ENCODE assay signal across 20 cellular contexts in genomic region chr18:76234559-76234958, GRCh38.
DNase-seq lines count a peak whose midpoint lies in the region; ATAC-seq, FAIRE-seq and TF ChIP-seq lines count a peak whose summit lies in the region.
"Had no signal": no experiment of that assay in that cellular context is flagged by ENCODE, and none has a peak within 500 bp of the region (broad histone marks: within the 10 kb centered on the region; RNA-seq: fewer than 3 reads in every experiment).

No MANE protein-coding gene starts in this region.

- no peaks in the 10 kb centered on the region for H4K20me1 ChIP-seq in astrocyte (ENCODE audit: insufficient read depth, low read length)

- peak overlapping the region; percentile 36 for H3K4me2 ChIP-seq in astrocyte (ENCODE audit: low read length)
- H3K4me2 ChIP-seq: A549, PC-9 had no signal

- H3K36me3 Mint-ChIP-seq in astrocyte (ENCODE audit: low read depth, unreplicated experiment): no peaks in the 10 kb centered on the region
- H3K36me3 Mint-ChIP-seq in type B pancreatic cell: no peaks in the 10 kb centered on the region

- H3K4me3 ChIP-seq in astrocyte (ENCODE audit: insufficient read depth, low read depth, low read length): no peak overlapping the region
- H3K4me3 ChIP-seq: A549, PC-9, SK-N-MC had no signal

- no peaks in the 10 kb centered on the region for H3K9me3 ChIP-seq in astrocyte (ENCODE audit: insufficient read depth, low read depth, low read length)
- H3K9me3 ChIP-seq: A549, BE2C had no signal

- H3K27ac ChIP-seq in astrocyte (ENCODE audit: low read depth, low read length): no peak overlapping the region
- H3K27ac ChIP-seq: A549, PC-9, SK-N-MC had no signal

- peaks cover 15% of the 10 kb centered on the region for H3K27me3 Mint-ChIP-seq in astrocyte (ENCODE audit: low read depth, unreplicated experiment)
- H3K27me3 Mint-ChIP-seq in type B pancreatic cell: peaks cover 13% of the 10 kb centered on the region

- intact Hi-C loops in sciatic nerve (cut with DNase I): no loop called here

- H3K4me1 Mint-ChIP-seq in astrocyte (ENCODE audit: low read depth, unreplicated experiment): peaks cover 7% of the 10 kb centered on the region
- peaks cover 22% of the 10 kb centered on the region for H3K4me1 Mint-ChIP-seq in type B pancreatic cell (ENCODE audit: unreplicated experiment)

- no peaks in the 10 kb centered on the region for H3K27me3 ChIP-seq in astrocyte (ENCODE audit: insufficient read depth, low read length)
- H3K27me3 ChIP-seq: BE2C had no signal

- H3K27ac Mint-ChIP-seq in astrocyte (ENCODE audit: unreplicated experiment): no peak overlapping the region
- H3K27ac Mint-ChIP-seq in type B pancreatic cell: no peak overlapping the region

- H3K9ac ChIP-seq in astrocyte (ENCODE audit: low read length): no peak overlapping the region

- peak; percentile 46 for ATAC-seq in sciatic nerve
- ATAC-seq in GM18520 (IDR thresholded peaks at IDR 0.05; ENCODE audit: unreplicated experiment): no peak
- ATAC-seq: A549 had no signal

- no peak for FAIRE-seq in astrocyte (lab: Jason Lieb, UNC)
- FAIRE-seq: A549, H54 had no signal

- H3K9me3 Mint-ChIP-seq in astrocyte (ENCODE audit: unreplicated experiment): peaks cover 6% of the 10 kb centered on the region
- peaks cover 27% of the 10 kb centered on the region for H3K9me3 Mint-ChIP-seq in type B pancreatic cell

- H3K36me3 ChIP-seq in astrocyte (ENCODE audit: insufficient read depth, low read length): no peaks in the 10 kb centered on the region
- H3K36me3 ChIP-seq: BE2C had no signal

- no peak overlapping the region for H2AFZ ChIP-seq in astrocyte (ENCODE audit: low read depth, low read length)
- H2AFZ ChIP-seq: PC-9 had no signal

- TF ChIP-seq CTCF in astrocyte (IDR thresholded peaks at IDR 0.05; ENCODE audit: insufficient read depth, low read depth, low read length) (no peak), type B pancreatic cell (conservative IDR thresholded peaks at IDR 0.05) (no peak)

- DNase-seq in COLO829 (ENCODE audit: low spot score) (peak; percentile 24), astrocyte (ENCODE audit: low read depth) (peak; percentile 2), medulla oblongata (ENCODE audit: extremely low spot score) (peak; percentile 46), sciatic nerve (ENCODE audit: low spot score) (no peak), type B pancreatic cell (ENCODE audit: extremely low spot score, unreplicated experiment) (no peak), SKM-1 (lab: John Stamatoyannopoulos, UW; ENCODE audit: unreplicated experiment) (no peak)
- DNase-seq: BE2C, DMS79, Karpas-422, NCI-H1694, NCI-H2081, NCI-H446, NCI-H526 treated with DMSO at 0.1 percent for 48 hours, PC-9, RPMI8226, SHP77 had no signal

- no peaks in the 10 kb centered on the region for H3K4me1 ChIP-seq in astrocyte (ENCODE audit: insufficient read depth, low read length)
- H3K4me1 ChIP-seq: A549, BE2C had no signal

- no peak overlapping the region for H3K4me3 Mint-ChIP-seq in astrocyte (ENCODE audit: unreplicated experiment)
- H3K4me3 Mint-ChIP-seq in type B pancreatic cell: no peak overlapping the region

- H3K79me2 ChIP-seq in astrocyte (ENCODE audit: insufficient read depth, low read length): no peaks in the 10 kb centered on the region

Comparison
In these comparisons a context has a peak if more than half of its experiments do, and no peak if none do; other contexts are left out.
1. DNase-seq: peak in COLO829 (single experiment), astrocyte (single experiment) and medulla oblongata (single experiment); none in sciatic nerve (single experiment), type B pancreatic cell (single experiment) and SKM-1 (single experiment).